ENCODE assay signal across 9 cellular contexts in the genomic region with DNA sequence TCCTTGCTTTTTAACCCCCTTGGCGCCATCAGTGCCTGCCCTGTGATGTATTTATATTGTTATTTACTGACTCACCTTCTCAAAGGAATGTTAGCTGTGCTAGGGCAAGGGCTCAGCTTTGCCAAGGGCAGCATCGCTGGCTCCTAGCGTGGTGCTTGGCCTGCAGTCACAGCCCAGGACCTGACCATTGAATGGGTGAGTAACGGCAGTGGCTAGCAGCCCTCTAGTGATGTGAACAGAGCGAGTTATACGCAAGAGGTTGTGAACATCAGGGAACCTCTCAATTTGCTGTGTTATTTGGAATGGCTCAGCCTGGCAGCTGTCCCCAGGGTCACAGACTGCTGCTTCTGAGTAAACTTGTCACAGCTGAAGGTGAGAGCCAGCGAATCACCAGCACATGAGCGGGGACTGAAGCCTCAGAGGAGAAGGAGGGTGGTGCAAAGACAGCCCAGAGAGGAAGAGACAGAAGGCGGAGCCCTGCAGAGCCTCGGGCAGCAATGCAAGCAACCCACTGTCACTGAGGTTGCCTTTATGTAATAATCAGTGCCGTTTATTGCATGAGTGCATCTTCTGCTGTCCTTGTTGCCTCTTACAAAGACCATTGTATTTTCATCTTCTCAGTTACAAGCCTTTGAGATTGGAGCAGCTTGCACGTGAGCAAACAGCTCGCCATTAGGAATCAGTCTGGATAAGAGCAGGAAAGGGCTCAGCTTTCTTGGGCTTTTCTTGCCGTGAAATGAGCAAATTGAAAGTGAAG.
DNase-seq lines count a peak whose midpoint lies in the region; ATAC-seq and TF ChIP-seq lines count a peak whose summit lies in the region.
"Had no signal": no experiment of that assay in that cellular context is flagged by ENCODE, and none has a peak within 500 bp of the region (broad histone marks: within the 10 kb centered on the region; RNA-seq: fewer than 3 reads in every experiment).

No MANE protein-coding gene starts in this region.

- H3K27ac Mint-ChIP-seq in neural progenitor cell = peak overlapping the region; percentile 46

- H2BK12ac ChIP-seq in neuronal stem cell (ENCODE audit: low read length) = no peak overlapping the region

- no peak overlapping the region for H3K4me3 Mint-ChIP-seq in neural progenitor cell

- peak; percentile 22 for DNase-seq in DMS53 treated with DMSO at 0.1 percent for 48 hours (lab: John Stamatoyannopoulos, UW; ENCODE audit: unreplicated experiment)
- peak; percentile 87 for DNase-seq in NCI-H2171 treated with DMSO at 0.1 percent for 48 hours (lab: John Stamatoyannopoulos, UW)
- DNase-seq in cerebellar cortex (ENCODE audit: low spot score) = peak; percentile 85
- DNase-seq in neural progenitor cell (ENCODE audit: low spot score) = no peak
- DNase-seq in neuronal stem cell (ENCODE audit: low spot score) = no peak
- no peak for DNase-seq in NCI-H82 (lab: John Stamatoyannopoulos, UW)
- no peak for DNase-seq in NCI-H1930 (lab: John Stamatoyannopoulos, UW)

- H2BK120ac ChIP-seq in neuronal stem cell (ENCODE audit: low read depth, low read length) = no peak overlapping the region

- H2BK5ac ChIP-seq in neuronal stem cell (ENCODE audit: low read length) = no peak overlapping the region

- no peak for ATAC-seq in GM21619 (IDR thresholded peaks at IDR 0.05; ENCODE audit: unreplicated experiment)

- no peaks in the 10 kb centered on the region for H3K9me3 Mint-ChIP-seq in neural progenitor cell

- H3K18ac ChIP-seq in neuronal stem cell (ENCODE audit: low read length) = no peak overlapping the region

- H3K27me3 ChIP-seq in neural progenitor cell = no peaks in the 10 kb centered on the region
- H3K27me3 ChIP-seq in neuronal stem cell (ENCODE audit: control insufficient read depth in 3 of 3, insufficient read depth in 3 of 3, low read depth in 1 of 3, low read length in 3 of 3) = no peaks in the 10 kb centered on the region

- no peaks in the 10 kb centered on the region for H3F3A ChIP-seq in neural progenitor cell (ENCODE audit: low read depth)

- no peak overlapping the region for H3K9ac ChIP-seq in neural progenitor cell
- no peak overlapping the region for H3K9ac ChIP-seq in neuronal stem cell (ENCODE audit: low read depth, low read length, poor library complexity)

- H3K79me1 ChIP-seq in neuronal stem cell (ENCODE audit: low read depth, low read length) = no peaks in the 10 kb centered on the region

- WGBS in neuronal stem cell (ENCODE audit: extremely low coverage in 2 of 2, insufficient read length in 2 of 2, insufficient replicate concordance in 1 of 2), 2 donors = no CpG with 5 or more reads among the region's 14 CpGs

- H2AFZ ChIP-seq in neural progenitor cell (replicated peaks) = peak overlapping the region; percentile 34
- H2AFZ ChIP-seq in neuronal stem cell (ENCODE audit: low read length) = no peak overlapping the region

- peaks cover 10% of the 10 kb centered on the region for H3K4me1 Mint-ChIP-seq in neural progenitor cell

- H3K4me3 ChIP-seq in neural progenitor cell (no peak overlapping the region), neuronal stem cell (ENCODE audit: low read length in 2 of 2) (no peak overlapping the region)
- H3K4me3 ChIP-seq: skin epidermis had no signal

- peaks cover 6% of the 10 kb centered on the region for H4K20me1 ChIP-seq in neural progenitor cell (ENCODE audit: low read depth)

- H4K8ac ChIP-seq in neuronal stem cell (ENCODE audit: low read depth, low read length) = no peak overlapping the region

- H3K14ac ChIP-seq in neuronal stem cell (ENCODE audit: low read length) = no peak overlapping the region

- H3K23ac ChIP-seq in neuronal stem cell (ENCODE audit: low read depth, low read length, poor library complexity) = no peak overlapping the region

- H3K36me3 Mint-ChIP-seq in neural progenitor cell = no peaks in the 10 kb centered on the region

- no peak overlapping the region for H3K27ac ChIP-seq in neural progenitor cell
- no peak overlapping the region for H3K27ac ChIP-seq in neuronal stem cell (replicated peaks; ENCODE audit: low read length)

- no peaks in the 10 kb centered on the region for H3K79me2 ChIP-seq in neural progenitor cell (ENCODE audit: low read depth)

- no peak overlapping the region for H2AK5ac ChIP-seq in neuronal stem cell (ENCODE audit: low read depth, low read length)

- peaks cover 9% of the 10 kb centered on the region for H3K4me1 ChIP-seq in neural progenitor cell
- H3K4me1 ChIP-seq in neuronal stem cell (ENCODE audit: control insufficient read depth in 2 of 2, insufficient read depth in 1 of 2, low read depth in 1 of 2, low read length in 2 of 2) = peaks cover 0 to 8% of the 10 kb centered on the region in 2 donors

- TF ChIP-seq CTCF in neural progenitor cell (IDR thresholded peaks at IDR 0.05) = no peak

- H3K4me2 ChIP-seq in neural progenitor cell (peak overlapping the region; percentile 20), neuronal stem cell (ENCODE audit: insufficient read depth, low read length, poor library complexity, severe bottlenecking) (no peak overlapping the region)

- H3K9me3 ChIP-seq in neural progenitor cell (ENCODE audit: low read depth) (no peaks in the 10 kb centered on the region), neuronal stem cell (replicated peaks in 1 of 2; ENCODE audit: control insufficient read depth in 2 of 2, insufficient read depth in 1 of 2, low read depth in 1 of 2, low read length in 2 of 2) (no peaks in the 10 kb centered on the region)

- H3K36me3 ChIP-seq in neural progenitor cell = no peaks in the 10 kb centered on the region
- no peaks in the 10 kb centered on the region for H3K36me3 ChIP-seq in neuronal stem cell (replicated peaks in 1 of 2; ENCODE audit: control insufficient read depth in 2 of 2, insufficient read depth in 2 of 2, low read length in 2 of 2)

- peaks cover 5% of the 10 kb centered on the region for H3K27me3 Mint-ChIP-seq in neural progenitor cell (ENCODE audit: insufficient read depth, low read depth)

- H4K91ac ChIP-seq in neuronal stem cell (ENCODE audit: low read depth, low read length, poor library complexity) = no peak overlapping the region

- H3K4ac ChIP-seq in neuronal stem cell (ENCODE audit: low read length) = no peak overlapping the region

- no peak overlapping the region for H2BK15ac ChIP-seq in neuronal stem cell (ENCODE audit: low read length)

Comparison
In these comparisons a context has a peak if more than half of its experiments do, and no peak if none do; other contexts are left out.
1. DNase-seq: peak in DMS53 treated with DMSO at 0.1 percent for 48 hours (single experiment), NCI-H2171 treated with DMSO at 0.1 percent for 48 hours (single experiment) and cerebellar cortex (single experiment); none in neural progenitor cell (single experiment), neuronal stem cell (single experiment), NCI-H82 (single experiment) and NCI-H1930 (0 of 2).